In the genomic region with DNA sequence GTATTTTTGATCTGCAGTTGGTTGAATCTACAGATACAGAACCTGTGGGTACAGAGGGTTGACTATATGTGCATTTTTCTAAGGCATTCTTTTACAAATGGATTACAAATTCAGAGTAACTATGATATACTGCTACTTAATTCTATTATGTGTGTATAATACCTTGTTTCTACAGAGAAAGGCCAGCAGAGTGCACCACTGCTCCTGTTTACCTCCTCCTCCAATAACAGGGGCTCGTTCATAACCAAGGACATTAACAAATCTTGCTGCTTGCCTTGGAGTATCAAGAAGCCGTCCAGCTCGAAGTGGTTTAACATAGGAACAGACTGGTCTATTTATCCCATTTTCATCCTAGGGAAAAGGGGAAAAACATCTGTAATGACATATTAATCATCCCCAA, we compare ENCODE assay signal across 11 cellular contexts. TPM values are rescaled to one million over a fixed set of nuclear protein-coding genes. Genes with fewer than 3 reads are reported as not detected.
DNase-seq lines count a peak whose midpoint lies in the region; ATAC-seq, FAIRE-seq and TF ChIP-seq lines count a peak whose summit lies in the region.
"Had no signal": no experiment of that assay in that cellular context is flagged by ENCODE, and none has a peak within 500 bp of the region (broad histone marks: within the 10 kb centered on the region; RNA-seq: fewer than 3 reads in every experiment).

No MANE protein-coding gene starts in this region.

- no peaks in the 10 kb centered on the region for H3K27me3 ChIP-seq in GM06990 (replicated peaks; ENCODE audit: control insufficient read depth, insufficient read depth, low read length)

- peak; percentile 65 for FAIRE-seq in A204.1 (lab: Jason Lieb, UNC)

- DNase-seq in GM06990 (ENCODE audit: extremely low read depth, insufficient read length) = no peak
- DNase-seq in NCI-H69 (lab: John Stamatoyannopoulos, UW) = peak; percentile 35
- peak; percentile 57 for DNase-seq in dermis blood vessel endothelial cell
- DNase-seq in stimulated activated naive CD8-positive, alpha-beta T cell treated with anti-CD3 and anti-CD28 coated beads, Interleukin-15, Interleukin-2, amounts not matched to agents 100 U/mL and 50 U/mL, for 24 hours = no peak
- no peak for DNase-seq in GM19238 (ENCODE audit: insufficient read length, low spot score)
- DNase-seq: activated T-cell treated with anti-CD3 and anti-CD28 coated beads, Interleukin-2, amount 50 U/mL, for 4 hours; MM.1S; SW 1271 had no signal

- TF ChIP-seq CTCF in GM06990 (IDR thresholded peaks at IDR 0.05; ENCODE audit: insufficient read depth, low read length, poor library complexity, severe bottlenecking) = peak; percentile 15

- H3K4me3 ChIP-seq in GM06990 (replicated peaks; ENCODE audit: low read depth, low read length) = no peak overlapping the region

- ATAC-seq in GM21360 (IDR thresholded peaks at IDR 0.05; ENCODE audit: unreplicated experiment) (no peak), HG02798 (IDR thresholded peaks at IDR 0.05; ENCODE audit: poor library complexity, unreplicated experiment) (no peak)
- ATAC-seq in stimulated activated naive CD8-positive, alpha-beta T cell treated with anti-CD3 and anti-CD28 coated beads, Interleukin-15, Interleukin-2, amounts not matched to agents 100 U/mL and 50 U/mL, for 24 hours = no peak
- ATAC-seq: activated T-cell treated with anti-CD3 and anti-CD28 coated beads, Interleukin-2, amount 50 U/mL, for 4 hours had no signal

- H3K36me3 ChIP-seq in GM06990 (ENCODE audit: control insufficient read depth, insufficient read depth, low read length) = no peaks in the 10 kb centered on the region; the same call in none of the 2 replicates

RNA-seq across cellular contexts. Expression of a gene that starts 16.4 kb away (rescaled TPM):
- 14.8 and 18.2 TPM in 2 replicates for total RNA-seq in dermis blood vessel endothelial cell

RNA-seq across cellular contexts. Expression of a gene that starts 16.7 kb away (rescaled TPM):
- 72.6 and 79.0 TPM in 2 replicates for total RNA-seq in dermis blood vessel endothelial cell

RNA-seq across cellular contexts. Expression of a gene that starts 28.2 kb away (rescaled TPM):
- total RNA-seq in dermis blood vessel endothelial cell = 22.5 and 25.5 TPM in 2 replicates

Comparison
In these comparisons a context has a peak if more than half of its experiments do, and no peak if none do; other contexts are left out.
1. DNase-seq: peak in NCI-H69 (single experiment) and dermis blood vessel endothelial cell (single experiment); none in GM06990 (single experiment), stimulated activated naive CD8-positive, alpha-beta T cell treated with anti-CD3 and anti-CD28 coated beads, Interleukin-15, Interleukin-2, amounts not matched to agents 100 U/mL and 50 U/mL, for 24 hours (single experiment) and GM19238 (single experiment).